ENCODE assay signal across 8 cellular contexts in genomic region chr17:50183439-50184001, GRCh38. TPM values are rescaled to one million over a fixed set of nuclear protein-coding genes. Genes with fewer than 3 reads are reported as not detected.
A peak's percentile ranks its signal among the peaks of the same experiment; 100 is the strongest.
DNase-seq lines count a peak whose midpoint lies in the region; ATAC-seq, FAIRE-seq and TF ChIP-seq lines count a peak whose summit lies in the region.

No MANE protein-coding gene starts in this region.

- H3K4me3 ChIP-seq in KMS-11 (IDR thresholded peaks at IDR 0.05; ENCODE audit: insufficient read depth, low read depth, low read length) (no peak overlapping the region), astrocyte (ENCODE audit: insufficient read depth, low read depth, low read length) (no peak overlapping the region)

- H4K20me1 ChIP-seq in KMS-11 (ENCODE audit: insufficient read depth) = no peaks in the 10 kb centered on the region
- H4K20me1 ChIP-seq in astrocyte (ENCODE audit: insufficient read depth, low read length) = peaks cover 71% of the 10 kb centered on the region

- H3K27me3 ChIP-seq in KMS-11 (ENCODE audit: insufficient read depth, low read depth) (peaks cover 38% of the 10 kb centered on the region), astrocyte (ENCODE audit: insufficient read depth, low read length) (no peaks in the 10 kb centered on the region)

- H3K4me2 ChIP-seq in KMS-11 (peak overlapping the region; percentile 96; the same call in 1 of the 2 replicates), astrocyte (ENCODE audit: low read length) (peak overlapping the region; percentile 13)

- H3K4me1 ChIP-seq in KMS-11 (ENCODE audit: low read depth, poor library complexity, severe bottlenecking) = peaks cover 34% of the 10 kb centered on the region
- peaks cover 38% of the 10 kb centered on the region for H3K4me1 ChIP-seq in astrocyte (ENCODE audit: insufficient read depth, low read length)

- peaks cover 30% of the 10 kb centered on the region for H3K36me3 Mint-ChIP-seq in astrocyte (ENCODE audit: low read depth, unreplicated experiment)
- no peaks in the 10 kb centered on the region for H3K36me3 Mint-ChIP-seq in natural killer cell

- peak; percentile 37 for DNase-seq in CD1c-positive myeloid dendritic cell (ENCODE audit: extremely low spot score)
- peak; percentile 52 for DNase-seq in astrocyte (ENCODE audit: low read depth)
- DNase-seq in natural killer cell = no peak
- no peak for DNase-seq in RCC 7860 (ENCODE audit: low spot score)
- no peak for DNase-seq in SK-N-DZ (ENCODE audit: low spot score)
- DNase-seq in SHP77 treated with DMSO at 0.1 percent for 48 hours (lab: John Stamatoyannopoulos, UW) = no peak
- DNase-seq in NCI-H2227 treated with DMSO at 0.1 percent for 48 hours (lab: John Stamatoyannopoulos, UW) = no peak

- H3K79me2 ChIP-seq in KMS-11 (ENCODE audit: insufficient read depth, low read depth) (no peaks in the 10 kb centered on the region), astrocyte (ENCODE audit: insufficient read depth, low read length) (peaks cover 12% of the 10 kb centered on the region)

- H2AFZ ChIP-seq in KMS-11 (ENCODE audit: low read depth) (0 out of 2 replicates have a peak overlapping the region, but pooled peaks have one; percentile 47), astrocyte (ENCODE audit: low read depth, low read length) (no peak overlapping the region)

- TF ChIP-seq CTCF in KMS-11 (conservative IDR thresholded peaks at IDR 0.05; ENCODE audit: low read depth, low read length) = no peak
- no peak for TF ChIP-seq CTCF in astrocyte (IDR thresholded peaks at IDR 0.05; ENCODE audit: insufficient read depth, low read depth, low read length)
- TF ChIP-seq CTCF in natural killer cell (IDR thresholded peaks at IDR 0.05) = no peak

- H3K9ac ChIP-seq in KMS-11 (no peak overlapping the region), astrocyte (ENCODE audit: low read length) (peak overlapping the region; percentile 52)

- H3K4me3 Mint-ChIP-seq in astrocyte (ENCODE audit: unreplicated experiment) (peak overlapping the region; percentile 13), natural killer cell (peak overlapping the region; percentile 55)

- H3K27me3 Mint-ChIP-seq in astrocyte (ENCODE audit: low read depth, unreplicated experiment) = no peaks in the 10 kb centered on the region
- no peaks in the 10 kb centered on the region for H3K27me3 Mint-ChIP-seq in natural killer cell (ENCODE audit: low read depth in 2 of 2)

- H3K27ac ChIP-seq in KMS-11 (no peak overlapping the region), astrocyte (ENCODE audit: low read depth, low read length) (peak overlapping the region; percentile 79)

- H3K36me3 ChIP-seq in KMS-11 (ENCODE audit: insufficient read depth) (no peaks in the 10 kb centered on the region), astrocyte (ENCODE audit: insufficient read depth, low read length) (peaks cover 46% of the 10 kb centered on the region)

- ATAC-seq in natural killer cell = peak; percentile 45 to 50 (median 45)

- intact Hi-C loops in natural killer cell (cut with micrococcal nuclease) = no loop called here

- H3K4me1 Mint-ChIP-seq in astrocyte (ENCODE audit: low read depth, unreplicated experiment) = peaks cover 62% of the 10 kb centered on the region
- H3K4me1 Mint-ChIP-seq in natural killer cell = peaks cover 11 to 17% of the 10 kb centered on the region in 2 donors

- H3K27ac Mint-ChIP-seq in astrocyte (ENCODE audit: unreplicated experiment) (peak overlapping the region; percentile 98), natural killer cell (peak overlapping the region; percentile 19 to 41)

- H3K9me3 Mint-ChIP-seq in astrocyte (ENCODE audit: unreplicated experiment) (no peaks in the 10 kb centered on the region), natural killer cell (no peaks in the 10 kb centered on the region)

- no peaks in the 10 kb centered on the region for H3K9me3 ChIP-seq in astrocyte (ENCODE audit: insufficient read depth, low read depth, low read length)

- FAIRE-seq in astrocyte (lab: Jason Lieb, UNC) (no peak), RCC 7860 (lab: Jason Lieb, UNC) (no peak)

RNA-seq across cellular contexts. Expression of gene SGCA, which starts 17.7 kb away (rescaled TPM):
- total RNA-seq in astrocyte = 0.32 TPM in 1 of 2 replicates, not detected in the other
- not detected for total RNA-seq in natural killer cell
- 5.8 and 7.2 TPM in 2 replicates for polyA plus RNA-seq in SK-N-DZ (2014; cell fraction: cytosol; rRNA removed)
- polyA plus RNA-seq in SK-N-DZ (2014; cell fraction: nucleus; rRNA removed) = 2.3 and 5.0 TPM in 2 replicates

RNA-seq across cellular contexts. Expression of gene COL1A1, which starts 17.9 kb away (rescaled TPM):
- total RNA-seq in astrocyte = 12,796 and 18,656 TPM in 2 replicates
- 1 to 10 TPM; 2.3 to 7.5 (median 2.6) TPM for total RNA-seq in natural killer cell
- polyA plus RNA-seq in SK-N-DZ (2014; cell fraction: cytosol; rRNA removed) = 1.2 and 1.4 TPM in 2 replicates
- polyA plus RNA-seq in SK-N-DZ (2014; cell fraction: nucleus; rRNA removed) = 0.64 and 7.9 TPM in 2 replicates

RNA-seq across cellular contexts. Expression of gene PPP1R9B, which starts 33.0 kb away (rescaled TPM):
- total RNA-seq in astrocyte (73.6 and 75.9 TPM in 2 replicates), natural killer cell (100 to 1,000 TPM; 124 to 162 (median 135) TPM)
- 13.1 and 25.6 TPM in 2 replicates for polyA plus RNA-seq in SK-N-DZ (2014; cell fraction: cytosol; rRNA removed)
- 37.4 and 48.4 TPM in 2 replicates for polyA plus RNA-seq in SK-N-DZ (2014; cell fraction: nucleus; rRNA removed)

RNA-seq across cellular contexts. Expression of gene SAMD14, which starts 53.6 kb away (rescaled TPM):
- total RNA-seq in astrocyte = 9.7 and 10.8 TPM in 2 replicates
- 1 to 10 TPM; 1.1 to 2.1 (median 1.5) TPM for total RNA-seq in natural killer cell
- 24.3 and 33.6 TPM in 2 replicates for polyA plus RNA-seq in SK-N-DZ (2014; cell fraction: cytosol; rRNA removed)
- polyA plus RNA-seq in SK-N-DZ (2014; cell fraction: nucleus; rRNA removed) = 64.8 and 91.0 TPM in 2 replicates

Comparison
In these comparisons a context has a peak if more than half of its experiments do, and no peak if none do; other contexts are left out.
1. DNase-seq: peak in CD1c-positive myeloid dendritic cell (single experiment) and astrocyte (single experiment); none in natural killer cell (single experiment), RCC 7860 (single experiment), SK-N-DZ (single experiment), SHP77 treated with DMSO at 0.1 percent for 48 hours (single experiment) and NCI-H2227 treated with DMSO at 0.1 percent for 48 hours (single experiment).
2. RNA of gene COL1A1, which starts 17.9 kb away (total RNA-seq): 12,796 to 18,656 TPM in astrocyte; 2.3 to 7.5 TPM in natural killer cell; every median in the first group is over 1,000 times any median in the second.